13 cellular contexts compared by ENCODE assay signal in genomic region chr1:63087966-63088365, GRCh38.
DNase-seq lines count a peak whose midpoint lies in the region; ATAC-seq and TF ChIP-seq lines count a peak whose summit lies in the region.
"Had no signal": no experiment of that assay in that cellular context is flagged by ENCODE, and none has a peak within 500 bp of the region (broad histone marks: within the 10 kb centered on the region; RNA-seq: fewer than 3 reads in every experiment).

No MANE protein-coding gene starts in this region.

- intact Hi-C loops in OCI-LY7 (cut with micrococcal nuclease; ENCODE audit: unreplicated experiment) = no loop called here

- peak; percentile 31 for DNase-seq in BE2C
- no peak for DNase-seq in HFF-Myc (ENCODE audit: extremely low read depth, low read depth)
- DNase-seq in brain microvascular endothelial cell = peak; percentile 37
- DNase-seq in inferior parietal cortex (ENCODE audit: extremely low spot score) = peak; percentile 36
- DNase-seq in NCI-H1048 (lab: John Stamatoyannopoulos, UW) = no peak
- no peak for DNase-seq in OCI-LY7 (ENCODE audit: low spot score)
- DNase-seq: activated CD8-positive, alpha-beta memory T cell treated with anti-CD3 and anti-CD28 coated beads, Interleukin-2, amount 10 ng/mL, durations not matched to agents 7 days and 5 days; NCI-H2029; stomach had no signal

- no peaks in the 10 kb centered on the region for H3K9me3 ChIP-seq in BE2C
- no peaks in the 10 kb centered on the region for H3K9me3 ChIP-seq in OCI-LY7 (ENCODE audit: low read length)
- H3K9me3 ChIP-seq: gastroesophageal sphincter, stomach had no signal

- CTCF ChIA-PET in OCI-LY7 (lab: Charles Lee; ENCODE audit: unreplicated experiment) = no interaction called here

- H3K79me2 ChIP-seq in OCI-LY7 (ENCODE audit: insufficient read depth, low read depth, low read length) = no peaks in the 10 kb centered on the region

- POLR2A ChIA-PET in OCI-LY7 (lab: Charles Lee) = no interaction called here

- ATAC-seq in GM19324 (IDR thresholded peaks at IDR 0.05; ENCODE audit: low FRiP score, unreplicated experiment) = no peak
- ATAC-seq in HG02678 (IDR thresholded peaks at IDR 0.05; ENCODE audit: unreplicated experiment) = no peak
- ATAC-seq: activated CD8-positive, alpha-beta memory T cell treated with anti-CD3 and anti-CD28 coated beads, Interleukin-2, amount 10 ng/mL, durations not matched to agents 7 days and 5 days; gastroesophageal sphincter; Panc1 had no signal

- H2AFZ ChIP-seq in OCI-LY7 (ENCODE audit: low read length) = no peak overlapping the region

- H3K27me3 ChIP-seq in BE2C (no peaks in the 10 kb centered on the region), brain microvascular endothelial cell (replicated peaks) (no peaks in the 10 kb centered on the region)

- no peaks in the 10 kb centered on the region for H3K9me2 ChIP-seq in OCI-LY7 (ENCODE audit: insufficient read depth, low read length)

- H3K4me3 ChIP-seq in BE2C (ENCODE audit: low read depth, low read length) (no peak overlapping the region), HFF-Myc (replicated peaks; ENCODE audit: low read depth, low read length) (no peak overlapping the region), brain microvascular endothelial cell (ENCODE audit: low read depth, low read length) (no peak overlapping the region), OCI-LY7 (ENCODE audit: low read depth, low read length, poor library complexity, severe bottlenecking) (no peak overlapping the region)
- H3K4me3 ChIP-seq: gastroesophageal sphincter, stomach had no signal

- no peaks in the 10 kb centered on the region for H4K20me1 ChIP-seq in OCI-LY7 (ENCODE audit: insufficient read depth, low read length)

- peak; percentile 18; the same call in 1 of the 2 replicates for TF ChIP-seq CTCF in BE2C (IDR thresholded peaks at IDR 0.05; ENCODE audit: low read depth, low read length)
- TF ChIP-seq CTCF in HFF-Myc (IDR thresholded peaks at IDR 0.05; ENCODE audit: low read depth, low read length, missing control alignments) = peak; percentile 7
- peak; percentile 61 for TF ChIP-seq CTCF in brain microvascular endothelial cell (IDR thresholded peaks at IDR 0.05; ENCODE audit: low read depth, low read length, missing control alignments)
- no peak for TF ChIP-seq CTCF in OCI-LY7 (conservative IDR thresholded peaks at IDR 0.05; ENCODE audit: low read length)

- H3K27ac ChIP-seq in brain microvascular endothelial cell = no peak overlapping the region
- no peak overlapping the region for H3K27ac ChIP-seq in OCI-LY7 (ENCODE audit: low read depth, low read length, poor library complexity, severe bottlenecking)
- H3K27ac ChIP-seq: gastroesophageal sphincter, stomach had no signal

- H3K36me3 ChIP-seq in BE2C (no peaks in the 10 kb centered on the region), brain microvascular endothelial cell (replicated peaks) (no peaks in the 10 kb centered on the region), OCI-LY7 (ENCODE audit: insufficient read depth, low read length) (no peaks in the 10 kb centered on the region)
- H3K36me3 ChIP-seq: gastroesophageal sphincter, stomach had no signal

- BruUV-seq in OCI-LY7 (replicated peaks; lab: Mats Ljungman, UMichigan) = no TSS peak

- no peaks in the 10 kb centered on the region for H3K4me1 ChIP-seq in BE2C
- H3K4me1 ChIP-seq in OCI-LY7 (ENCODE audit: insufficient read depth, low read length, poor library complexity, severe bottlenecking) = no peaks in the 10 kb centered on the region
- H3K4me1 ChIP-seq: gastroesophageal sphincter, stomach had no signal

- no peak overlapping the region for H3K4me2 ChIP-seq in OCI-LY7 (ENCODE audit: low read length)

- in situ Hi-C loops in brain microvascular endothelial cell (cut with HindIII; ENCODE audit: low pct_ligation_motif_present, low sequenced_read_pairs) = no loop called here

Comparison
In these comparisons a context has a peak if more than half of its experiments do, and no peak if none do; other contexts are left out.
1. DNase-seq: peak in BE2C (single experiment), brain microvascular endothelial cell (single experiment) and inferior parietal cortex (single experiment); none in HFF-Myc (single experiment), NCI-H1048 (single experiment) and OCI-LY7 (single experiment).